Comparison of ENCODE assay signal across 1 cellular context in genomic region chr1:19311931-19312781, GRCh38.
A peak's percentile ranks its signal among the peaks of the same experiment; 100 is the strongest.
TF ChIP-seq lines count a peak whose summit lies in the region.

TSS of gene AKR7A2 (minus strand) at chr1:19312144. CDS start at chr1:19312124, 20 bp downstream.
TSS of gene SLC66A1 (plus strand) at chr1:19312326. CDS start at chr1:19317678, 5,352 bp downstream.

TF ChIP-seq in K562, 482 proteins besides CTCF, POLR2A, EP300 and RAD21 (continued from another document and continues in another):
- TF ChIP-seq AFF4 (CRISPR knock-in tag; IDR thresholded peaks at IDR 0.05), result no peak
- TF ChIP-seq ZNF586 (CRISPR knock-in tag; conservative IDR thresholded peaks at IDR 0.05), result no peak
- peak; percentile 88 for TF ChIP-seq KDM5B (IDR thresholded peaks at IDR 0.05; ENCODE audit: insufficient replicate concordance, low read depth, low read length)
- TF ChIP-seq ELF1 (tag; IDR thresholded peaks at IDR 0.05), result no peak
- TF ChIP-seq VEZF1 (CRISPR knock-in tag; IDR thresholded peaks at IDR 0.05), result peak; percentile 89
- TF ChIP-seq ZNF280A (IDR thresholded peaks at IDR 0.05; ENCODE audit: low read depth, partially characterized antibody), result no peak
- TF ChIP-seq ZBTB8A (IDR thresholded peaks at IDR 0.05; ENCODE audit: partially characterized antibody), result no peak
- peak; percentile 39; the same call in 1 of the 2 replicates for TF ChIP-seq STAG1 (CRISPR knock-in tag; IDR thresholded peaks at IDR 0.05; ENCODE audit: borderline replicate concordance)
- peak; percentile 77; the same call in 1 of the 2 replicates for TF ChIP-seq ZNF589 (CRISPR knock-in tag; IDR thresholded peaks at IDR 0.05; ENCODE audit: low read depth)
- TF ChIP-seq CREB5 (CRISPR knock-in tag; IDR thresholded peaks at IDR 0.05), result no peak
- no peak for TF ChIP-seq STAT5A (IDR thresholded peaks at IDR 0.05; ENCODE audit: borderline replicate concordance, low read length)
- TF ChIP-seq RFX1 (IDR thresholded peaks at IDR 0.05), result no peak
- no peak for TF ChIP-seq SETDB1 (IDR thresholded peaks at IDR 0.05; ENCODE audit: low read length)
- no peak for TF ChIP-seq GTF2E2 (tag; IDR thresholded peaks at IDR 0.05)
- TF ChIP-seq MBD2 (IDR thresholded peaks at IDR 0.05; ENCODE audit: borderline replicate concordance, low read depth), result no peak
- TF ChIP-seq ZBTB5 (IDR thresholded peaks at IDR 0.05), result no peak
- TF ChIP-seq SP1 (CRISPR knock-in tag; IDR thresholded peaks at IDR 0.05), result peak; percentile 71; the same call in 1 of the 2 replicates
- no peak for TF ChIP-seq CHCHD3 (CRISPR knock-in tag; IDR thresholded peaks at IDR 0.05)
- TF ChIP-seq CHD4 (IDR thresholded peaks at IDR 0.05; ENCODE audit: insufficient read depth, insufficient replicate concordance, low read depth, low read length, poor library complexity, severe bottlenecking), result no peak
- TF ChIP-seq ZNF41 (CRISPR knock-in tag; conservative IDR thresholded peaks at IDR 0.05), result peak; percentile 52; the same call in 1 of the 2 replicates
- no peak for TF ChIP-seq ZNF57 (CRISPR knock-in tag; IDR thresholded peaks at IDR 0.05)
- TF ChIP-seq CHD2 (IDR thresholded peaks at IDR 0.05; ENCODE audit: low read depth, low read length), result peak; percentile 93
- TF ChIP-seq CEBPZ (IDR thresholded peaks at IDR 0.05; ENCODE audit: borderline replicate concordance, low read depth, low read length), result no peak
- peak; percentile 38 for TF ChIP-seq ZNF316 (IDR thresholded peaks at IDR 0.05)
- peak; percentile 98 for TF ChIP-seq PHB (CRISPR knock-in tag; IDR thresholded peaks at IDR 0.05)
- no peak for TF ChIP-seq MCM2 (IDR thresholded peaks at IDR 0.05; ENCODE audit: low read depth)
- no peak for TF ChIP-seq GTF2A2 (tag; IDR thresholded peaks at IDR 0.05)
- peak; percentile 93; the same call in 1 of the 2 replicates for TF ChIP-seq LCOR (CRISPR knock-in tag; IDR thresholded peaks at IDR 0.05)
- peak in 1 of 2 experiments; percentile 64; a peak in 1 of 4 replicates for TF ChIP-seq BCLAF1 (IDR thresholded peaks at IDR 0.05; ENCODE audit: borderline replicate concordance in 1 of 2, control insufficient read depth in 1 of 2, low read depth in 2 of 2, low read length in 1 of 2)
- TF ChIP-seq PHTF2 (CRISPR knock-in tag; IDR thresholded peaks at IDR 0.05), result no peak
- peak; percentile 68 for TF ChIP-seq HNRNPLL (IDR thresholded peaks at IDR 0.05; ENCODE audit: low read depth, low read length, poor library complexity, severe bottlenecking)
- no peak for TF ChIP-seq ZFP1 (CRISPR knock-in tag; IDR thresholded peaks at IDR 0.05)
- TF ChIP-seq ASH1L (IDR thresholded peaks at IDR 0.05; ENCODE audit: borderline replicate concordance, low read depth, partially characterized antibody), result no peak
- no peak for TF ChIP-seq CBX8 (IDR thresholded peaks at IDR 0.05; ENCODE audit: borderline replicate concordance, extremely low read depth, low read depth, low read length, poor library complexity, severe bottlenecking)
- peak; percentile 66; the same call in 1 of the 2 replicates for TF ChIP-seq CBX1 (IDR thresholded peaks at IDR 0.05; ENCODE audit: low read depth)
- TF ChIP-seq FOXM1 (IDR thresholded peaks at IDR 0.05; ENCODE audit: low read depth), result no peak
- no peak for TF ChIP-seq FOXM1 (CRISPR knock-in tag; IDR thresholded peaks at IDR 0.05; ENCODE audit: low read depth)
- TF ChIP-seq GABPA (tag; conservative IDR thresholded peaks at IDR 0.05; ENCODE audit: low read depth), result no peak
- no peak for TF ChIP-seq COPS2 (conservative IDR thresholded peaks at IDR 0.05)
- no peak for TF ChIP-seq MBD1 (CRISPR knock-in tag; IDR thresholded peaks at IDR 0.05)
- TF ChIP-seq IRF9 (tag; IDR thresholded peaks at IDR 0.05), result no peak
